Comparison of ENCODE assay signal across 3 cellular contexts in the genomic region with DNA sequence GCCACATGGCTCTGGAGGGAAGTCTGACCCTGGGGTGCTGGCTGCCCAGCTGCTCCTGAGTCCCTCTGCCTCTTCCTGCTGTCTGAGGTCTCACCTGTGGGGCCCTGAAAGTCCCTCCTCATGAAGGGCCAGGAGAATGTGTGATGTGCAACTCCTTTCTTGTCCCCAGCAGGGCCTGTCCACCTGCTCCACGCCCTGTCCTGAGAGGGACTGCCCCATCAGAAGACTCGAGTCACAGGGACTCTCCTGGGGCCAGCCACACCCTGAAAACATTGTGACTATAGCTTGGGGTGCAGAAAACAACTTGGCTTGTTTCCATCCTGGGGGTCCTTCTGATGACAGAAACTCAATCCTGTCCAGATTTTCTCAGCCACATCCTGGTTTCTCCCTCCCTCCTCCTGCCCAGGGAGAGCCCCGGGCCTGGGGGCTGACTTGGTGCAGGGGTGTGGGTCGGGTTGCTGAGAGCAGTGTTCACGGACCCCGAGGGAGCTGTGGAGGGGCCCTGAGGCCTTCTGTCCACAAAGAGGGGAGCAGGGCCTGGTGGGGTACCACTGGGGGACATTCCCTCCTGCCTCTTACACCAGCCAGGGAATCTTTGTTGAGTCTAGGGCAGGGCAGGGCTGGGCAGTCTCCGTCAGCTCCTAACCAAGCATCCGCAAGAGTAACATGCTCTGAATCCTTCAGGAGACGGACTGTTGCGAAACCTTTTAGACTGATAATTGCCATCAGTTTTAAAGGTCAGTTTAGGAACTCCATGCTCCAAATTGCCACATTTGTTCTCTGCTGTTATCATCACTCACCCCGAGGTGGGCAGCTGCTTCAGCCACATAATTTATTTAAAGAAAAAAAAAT.
A peak's percentile ranks its signal among the peaks of the same experiment; 100 is the strongest.
TF ChIP-seq lines count a peak whose summit lies in the region.

No MANE protein-coding gene starts in this region.

TF ChIP-seq in SK-N-SH, 30 proteins besides CTCF, POLR2A, EP300 and RAD21:
- TF ChIP-seq RCOR1 (IDR thresholded peaks at IDR 0.05; ENCODE audit: low read length) (no peak), RXRA (IDR thresholded peaks at IDR 0.05; ENCODE audit: borderline replicate concordance, low read depth) (no peak), MXI1 (IDR thresholded peaks at IDR 0.05; ENCODE audit: low read depth, low read length) (no peak), TAF1 (IDR thresholded peaks at IDR 0.05; ENCODE audit: borderline replicate concordance, low read depth, low read length) (no peak)
- TF ChIP-seq, protein P1, sequence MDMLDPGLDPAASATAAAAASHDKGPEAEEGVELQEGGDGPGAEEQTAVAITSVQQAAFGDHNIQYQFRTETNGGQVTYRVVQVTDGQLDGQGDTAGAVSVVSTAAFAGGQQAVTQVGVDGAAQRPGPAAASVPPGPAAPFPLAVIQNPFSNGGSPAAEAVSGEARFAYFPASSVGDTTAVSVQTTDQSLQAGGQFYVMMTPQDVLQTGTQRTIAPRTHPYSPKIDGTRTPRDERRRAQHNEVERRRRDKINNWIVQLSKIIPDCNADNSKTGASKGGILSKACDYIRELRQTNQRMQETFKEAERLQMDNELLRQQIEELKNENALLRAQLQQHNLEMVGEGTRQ (IDR thresholded peaks at IDR 0.05; ENCODE audit: borderline replicate concordance, low read depth, low read length): no peak
TF ChIP-seq in SK-N-SH: peak in this region for 0.

TF ChIP-seq in SK-N-SH treated with all-trans-retinoic acid at 6 μM for 48 hours, 23 proteins besides CTCF, POLR2A, EP300 and RAD21:
- TF ChIP-seq, protein P2, sequence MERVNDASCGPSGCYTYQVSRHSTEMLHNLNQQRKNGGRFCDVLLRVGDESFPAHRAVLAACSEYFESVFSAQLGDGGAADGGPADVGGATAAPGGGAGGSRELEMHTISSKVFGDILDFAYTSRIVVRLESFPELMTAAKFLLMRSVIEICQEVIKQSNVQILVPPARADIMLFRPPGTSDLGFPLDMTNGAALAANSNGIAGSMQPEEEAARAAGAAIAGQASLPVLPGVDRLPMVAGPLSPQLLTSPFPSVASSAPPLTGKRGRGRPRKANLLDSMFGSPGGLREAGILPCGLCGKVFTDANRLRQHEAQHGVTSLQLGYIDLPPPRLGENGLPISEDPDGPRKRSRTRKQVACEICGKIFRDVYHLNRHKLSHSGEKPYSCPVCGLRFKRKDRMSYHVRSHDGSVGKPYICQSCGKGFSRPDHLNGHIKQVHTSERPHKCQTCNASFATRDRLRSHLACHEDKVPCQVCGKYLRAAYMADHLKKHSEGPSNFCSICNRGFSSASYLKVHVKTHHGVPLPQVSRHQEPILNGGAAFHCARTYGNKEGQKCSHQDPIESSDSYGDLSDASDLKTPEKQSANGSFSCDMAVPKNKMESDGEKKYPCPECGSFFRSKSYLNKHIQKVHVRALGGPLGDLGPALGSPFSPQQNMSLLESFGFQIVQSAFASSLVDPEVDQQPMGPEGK (CRISPR knock-in tag; IDR thresholded peaks at IDR 0.05; ENCODE audit: borderline replicate concordance): no peak
- TF ChIP-seq SNAI2 (CRISPR knock-in tag; IDR thresholded peaks at IDR 0.05) (no peak), PPARA (CRISPR knock-in tag; IDR thresholded peaks at IDR 0.05; ENCODE audit: borderline replicate concordance) (no peak), CSDC2 (CRISPR knock-in tag; IDR thresholded peaks at IDR 0.05) (no peak), TCF4 (CRISPR knock-in tag; IDR thresholded peaks at IDR 0.05; ENCODE audit: borderline replicate concordance) (no peak), ISL1 (CRISPR knock-in tag; IDR thresholded peaks at IDR 0.05) (no peak)
- TF ChIP-seq, protein P3, sequence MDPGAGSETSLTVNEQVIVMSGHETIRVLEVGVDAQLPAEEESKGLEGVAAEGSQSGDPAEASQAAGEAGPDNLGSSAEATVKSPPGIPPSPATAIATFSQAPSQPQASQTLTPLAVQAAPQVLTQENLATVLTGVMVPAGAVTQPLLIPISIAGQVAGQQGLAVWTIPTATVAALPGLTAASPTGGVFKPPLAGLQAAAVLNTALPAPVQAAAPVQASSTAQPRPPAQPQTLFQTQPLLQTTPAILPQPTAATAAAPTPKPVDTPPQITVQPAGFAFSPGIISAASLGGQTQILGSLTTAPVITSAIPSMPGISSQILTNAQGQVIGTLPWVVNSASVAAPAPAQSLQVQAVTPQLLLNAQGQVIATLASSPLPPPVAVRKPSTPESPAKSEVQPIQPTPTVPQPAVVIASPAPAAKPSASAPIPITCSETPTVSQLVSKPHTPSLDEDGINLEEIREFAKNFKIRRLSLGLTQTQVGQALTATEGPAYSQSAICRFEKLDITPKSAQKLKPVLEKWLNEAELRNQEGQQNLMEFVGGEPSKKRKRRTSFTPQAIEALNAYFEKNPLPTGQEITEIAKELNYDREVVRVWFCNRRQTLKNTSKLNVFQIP (CRISPR knock-in tag; IDR thresholded peaks at IDR 0.05; ENCODE audit: borderline replicate concordance, low read depth): no peak

TF ChIP-seq in HepG2, 621 proteins besides CTCF, POLR2A, EP300 and RAD21:
- TF ChIP-seq CEBPB (IDR thresholded peaks at IDR 0.05; ENCODE audit: borderline replicate concordance, low read depth, low read length) (peak; percentile 94), SMYD3 (CRISPR knock-in tag; IDR thresholded peaks at IDR 0.05) (no peak), CEBPG (CRISPR knock-in tag; IDR thresholded peaks at IDR 0.05) (peak; percentile 92), NCOA2 (CRISPR knock-in tag; IDR thresholded peaks at IDR 0.05) (0 out of 2 replicates have a peak, but pooled peaks have one; percentile 19), CAMTA2 (CRISPR knock-in tag; IDR thresholded peaks at IDR 0.05; ENCODE audit: borderline replicate concordance) (no peak), POLR2AphosphoS5 (IDR thresholded peaks at IDR 0.05; ENCODE audit: low read depth, low read length) (no peak), HNRNPK (IDR thresholded peaks at IDR 0.05; ENCODE audit: low read depth, low read length, poor library complexity, severe bottlenecking) (no peak), SMAD3 (CRISPR knock-in tag; IDR thresholded peaks at IDR 0.05) (no peak), NFE2 (CRISPR knock-in tag; IDR thresholded peaks at IDR 0.05) (no peak), HNF4A (CRISPR knock-in tag; IDR thresholded peaks at IDR 0.05) (peak; percentile 25; the same call in 1 of the 2 replicates), FIP1L1 (IDR thresholded peaks at IDR 0.05; ENCODE audit: borderline replicate concordance, insufficient read depth, low read depth, low read length) (no peak), KDM3A (CRISPR knock-in tag; IDR thresholded peaks at IDR 0.05; ENCODE audit: low read depth) (no peak), GATAD2A (CRISPR knock-in tag; IDR thresholded peaks at IDR 0.05) (peak; percentile 40; the same call in 1 of the 2 replicates), TCF7L2 (IDR thresholded peaks at IDR 0.05; ENCODE audit: low read depth, low read length) (no peak), ZNF3 (CRISPR knock-in tag; IDR thresholded peaks at IDR 0.05) (peak; percentile 81; the same call in 1 of the 2 replicates), SP1 (IDR thresholded peaks at IDR 0.05) (no peak), SP1 (CRISPR knock-in tag; IDR thresholded peaks at IDR 0.05) (no peak), HDAC1 (CRISPR knock-in tag; IDR thresholded peaks at IDR 0.05) (0 out of 2 replicates have a peak, but pooled peaks have one; percentile 21), PAF1 (CRISPR knock-in tag; IDR thresholded peaks at IDR 0.05) (no peak), MAFG (CRISPR knock-in tag; IDR thresholded peaks at IDR 0.05) (no peak), ELF1 (CRISPR knock-in tag; IDR thresholded peaks at IDR 0.05) (no peak)
- TF ChIP-seq, protein P4, sequence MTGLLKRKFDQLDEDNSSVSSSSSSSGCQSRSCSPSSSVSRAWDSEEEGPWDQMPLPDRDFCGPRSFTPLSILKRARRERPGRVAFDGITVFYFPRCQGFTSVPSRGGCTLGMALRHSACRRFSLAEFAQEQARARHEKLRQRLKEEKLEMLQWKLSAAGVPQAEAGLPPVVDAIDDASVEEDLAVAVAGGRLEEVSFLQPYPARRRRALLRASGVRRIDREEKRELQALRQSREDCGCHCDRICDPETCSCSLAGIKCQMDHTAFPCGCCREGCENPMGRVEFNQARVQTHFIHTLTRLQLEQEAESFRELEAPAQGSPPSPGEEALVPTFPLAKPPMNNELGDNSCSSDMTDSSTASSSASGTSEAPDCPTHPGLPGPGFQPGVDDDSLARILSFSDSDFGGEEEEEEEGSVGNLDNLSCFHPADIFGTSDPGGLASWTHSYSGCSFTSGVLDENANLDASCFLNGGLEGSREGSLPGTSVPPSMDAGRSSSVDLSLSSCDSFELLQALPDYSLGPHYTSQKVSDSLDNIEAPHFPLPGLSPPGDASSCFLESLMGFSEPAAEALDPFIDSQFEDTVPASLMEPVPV (CRISPR knock-in tag; IDR thresholded peaks at IDR 0.05): no peak
- TF ChIP-seq, protein P5, sequence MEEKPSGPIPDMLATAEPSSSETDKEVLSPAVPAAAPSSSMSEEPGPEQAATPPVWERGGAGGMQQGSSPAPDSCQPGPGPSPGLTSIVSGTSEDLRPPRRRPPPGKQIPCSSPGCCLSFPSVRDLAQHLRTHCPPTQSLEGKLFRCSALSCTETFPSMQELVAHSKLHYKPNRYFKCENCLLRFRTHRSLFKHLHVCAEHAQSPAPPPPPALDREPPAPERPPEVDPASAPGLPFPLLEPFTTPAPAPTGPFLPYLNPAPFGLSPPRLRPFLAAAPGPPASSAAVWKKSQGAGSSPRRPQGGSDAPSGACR (CRISPR knock-in tag; IDR thresholded peaks at IDR 0.05): no peak
- TF ChIP-seq, protein P6, sequence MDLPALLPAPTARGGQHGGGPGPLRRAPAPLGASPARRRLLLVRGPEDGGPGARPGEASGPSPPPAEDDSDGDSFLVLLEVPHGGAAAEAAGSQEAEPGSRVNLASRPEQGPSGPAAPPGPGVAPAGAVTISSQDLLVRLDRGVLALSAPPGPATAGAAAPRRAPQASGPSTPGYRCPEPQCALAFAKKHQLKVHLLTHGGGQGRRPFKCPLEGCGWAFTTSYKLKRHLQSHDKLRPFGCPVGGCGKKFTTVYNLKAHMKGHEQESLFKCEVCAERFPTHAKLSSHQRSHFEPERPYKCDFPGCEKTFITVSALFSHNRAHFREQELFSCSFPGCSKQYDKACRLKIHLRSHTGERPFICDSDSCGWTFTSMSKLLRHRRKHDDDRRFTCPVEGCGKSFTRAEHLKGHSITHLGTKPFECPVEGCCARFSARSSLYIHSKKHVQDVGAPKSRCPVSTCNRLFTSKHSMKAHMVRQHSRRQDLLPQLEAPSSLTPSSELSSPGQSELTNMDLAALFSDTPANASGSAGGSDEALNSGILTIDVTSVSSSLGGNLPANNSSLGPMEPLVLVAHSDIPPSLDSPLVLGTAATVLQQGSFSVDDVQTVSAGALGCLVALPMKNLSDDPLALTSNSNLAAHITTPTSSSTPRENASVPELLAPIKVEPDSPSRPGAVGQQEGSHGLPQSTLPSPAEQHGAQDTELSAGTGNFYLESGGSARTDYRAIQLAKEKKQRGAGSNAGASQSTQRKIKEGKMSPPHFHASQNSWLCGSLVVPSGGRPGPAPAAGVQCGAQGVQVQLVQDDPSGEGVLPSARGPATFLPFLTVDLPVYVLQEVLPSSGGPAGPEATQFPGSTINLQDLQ (CRISPR knock-in tag; IDR thresholded peaks at IDR 0.05): 0 out of 2 replicates have a peak, but pooled peaks have one; percentile 26
- TF ChIP-seq, protein P7, sequence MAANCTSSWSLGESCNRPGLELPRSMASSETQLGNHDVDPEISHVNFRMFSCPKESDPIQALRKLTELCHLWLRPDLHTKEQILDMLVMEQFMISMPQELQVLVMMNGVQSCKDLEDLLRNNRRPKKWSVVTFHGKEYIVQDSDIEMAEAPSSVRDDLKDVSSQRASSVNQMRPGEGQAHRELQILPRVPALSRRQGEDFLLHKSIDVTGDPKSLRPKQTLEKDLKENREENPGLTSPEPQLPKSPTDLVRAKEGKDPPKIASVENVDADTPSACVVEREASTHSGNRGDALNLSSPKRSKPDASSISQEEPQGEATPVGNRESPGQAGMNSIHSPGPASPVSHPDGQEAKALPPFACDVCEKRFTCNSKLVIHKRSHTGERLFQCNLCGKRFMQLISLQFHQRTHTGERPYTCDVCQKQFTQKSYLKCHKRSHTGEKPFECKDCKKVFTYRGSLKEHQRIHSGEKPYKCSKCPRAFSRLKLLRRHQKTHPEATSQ (CRISPR knock-in tag; IDR thresholded peaks at IDR 0.05; ENCODE audit: borderline replicate concordance): no peak
- TF ChIP-seq, protein P8, sequence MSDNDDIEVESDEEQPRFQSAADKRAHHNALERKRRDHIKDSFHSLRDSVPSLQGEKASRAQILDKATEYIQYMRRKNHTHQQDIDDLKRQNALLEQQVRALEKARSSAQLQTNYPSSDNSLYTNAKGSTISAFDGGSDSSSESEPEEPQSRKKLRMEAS (IDR thresholded peaks at IDR 0.05): no peak
- TF ChIP-seq, protein P9, sequence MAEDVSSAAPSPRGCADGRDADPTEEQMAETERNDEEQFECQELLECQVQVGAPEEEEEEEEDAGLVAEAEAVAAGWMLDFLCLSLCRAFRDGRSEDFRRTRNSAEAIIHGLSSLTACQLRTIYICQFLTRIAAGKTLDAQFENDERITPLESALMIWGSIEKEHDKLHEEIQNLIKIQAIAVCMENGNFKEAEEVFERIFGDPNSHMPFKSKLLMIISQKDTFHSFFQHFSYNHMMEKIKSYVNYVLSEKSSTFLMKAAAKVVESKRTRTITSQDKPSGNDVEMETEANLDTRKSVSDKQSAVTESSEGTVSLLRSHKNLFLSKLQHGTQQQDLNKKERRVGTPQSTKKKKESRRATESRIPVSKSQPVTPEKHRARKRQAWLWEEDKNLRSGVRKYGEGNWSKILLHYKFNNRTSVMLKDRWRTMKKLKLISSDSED (CRISPR knock-in tag; IDR thresholded peaks at IDR 0.05): no peak
TF ChIP-seq in HepG2: peak in this region for 8.
